In genomic region chr3:81585057-81585456, GRCh38 we compare ENCODE assay signal across 17 cellular contexts.
"Had no signal": no experiment of that assay in that cellular context is flagged by ENCODE, and none has a peak within 500 bp of the region (broad histone marks: within the 10 kb centered on the region; RNA-seq: fewer than 3 reads in every experiment).

No MANE protein-coding gene starts in this region.

- H3K4me3 ChIP-seq: psoas muscle, right lobe of liver, smooth muscle cell, suprapubic skin, upper lobe of left lung had no signal

- H3K27me3 ChIP-seq: brain microvascular endothelial cell, right lobe of liver, suprapubic skin, upper lobe of left lung had no signal

- H3K27ac Mint-ChIP-seq: activated T-helper 1 cell treated with anti-CD3 and anti-CD28 coated beads, Interleukin-12 subunit alpha, Interleukin-12 subunit beta, Interleukin-2, Interleukin-4 antibody, amounts not matched to agents 30 ng/mL and 10 ng/mL and 1 ng/mL, durations not matched to agents 14 hours and 24 hours and 36 hours; stimulated activated naive CD8-positive, alpha-beta T cell treated with anti-CD3 and anti-CD28 coated beads, Interleukin-15, Interleukin-2, amounts not matched to agents 100 ng/mL and 50 ng/mL, for 24 hours; T-helper 17 cell had no signal

- DNase-seq: anterior cingulate cortex, brain microvascular endothelial cell, cerebellar nuclear complex, dermis blood vessel endothelial cell, foreskin melanocyte, head of caudate nucleus, mesendoderm, psoas muscle, right lobe of liver, T-helper 17 cell, upper lobe of left lung had no signal

- H3K4me1 ChIP-seq: psoas muscle, suprapubic skin, upper lobe of left lung had no signal

- H3K27me3 Mint-ChIP-seq: stimulated activated naive CD8-positive, alpha-beta T cell treated with anti-CD3 and anti-CD28 coated beads, Interleukin-15, Interleukin-2, amounts not matched to agents 100 ng/mL and 50 ng/mL, for 24 hours; T-helper 17 cell had no signal

- H3K36me3 ChIP-seq: brain microvascular endothelial cell, right lobe of liver, upper lobe of left lung had no signal

- ATAC-seq: activated CD4-positive, CD25-positive, alpha-beta regulatory T cell treated with anti-CD3 and anti-CD28 coated beads, Interleukin-2, amount 50 U/mL, for 24 hours; psoas muscle; right lobe of liver; T-helper 17 cell had no signal

- H3K9me3 ChIP-seq: psoas muscle, right lobe of liver, suprapubic skin, upper lobe of left lung had no signal

- H3K4me3 Mint-ChIP-seq: activated T-helper 1 cell treated with anti-CD3 and anti-CD28 coated beads, Interleukin-12 subunit alpha, Interleukin-12 subunit beta, Interleukin-2, Interleukin-4 antibody, amounts not matched to agents 30 ng/mL and 10 ng/mL and 1 ng/mL, durations not matched to agents 14 hours and 24 hours and 36 hours; stimulated activated naive CD8-positive, alpha-beta T cell treated with anti-CD3 and anti-CD28 coated beads, Interleukin-15, Interleukin-2, amounts not matched to agents 100 ng/mL and 50 ng/mL, for 24 hours; T-helper 17 cell had no signal

- H3K27ac ChIP-seq: brain microvascular endothelial cell, epithelial cell of prostate, psoas muscle, suprapubic skin, upper lobe of left lung had no signal

- H3K9me3 Mint-ChIP-seq: activated T-helper 1 cell treated with anti-CD3 and anti-CD28 coated beads, Interleukin-12 subunit alpha, Interleukin-12 subunit beta, Interleukin-2, Interleukin-4 antibody, amounts not matched to agents 30 ng/mL and 10 ng/mL and 1 ng/mL, durations not matched to agents 14 hours and 24 hours and 36 hours; stimulated activated naive CD8-positive, alpha-beta T cell treated with anti-CD3 and anti-CD28 coated beads, Interleukin-15, Interleukin-2, amounts not matched to agents 100 ng/mL and 50 ng/mL, for 24 hours had no signal
